Comparison of ENCODE assay signal across 22 cellular contexts in the genomic region with DNA sequence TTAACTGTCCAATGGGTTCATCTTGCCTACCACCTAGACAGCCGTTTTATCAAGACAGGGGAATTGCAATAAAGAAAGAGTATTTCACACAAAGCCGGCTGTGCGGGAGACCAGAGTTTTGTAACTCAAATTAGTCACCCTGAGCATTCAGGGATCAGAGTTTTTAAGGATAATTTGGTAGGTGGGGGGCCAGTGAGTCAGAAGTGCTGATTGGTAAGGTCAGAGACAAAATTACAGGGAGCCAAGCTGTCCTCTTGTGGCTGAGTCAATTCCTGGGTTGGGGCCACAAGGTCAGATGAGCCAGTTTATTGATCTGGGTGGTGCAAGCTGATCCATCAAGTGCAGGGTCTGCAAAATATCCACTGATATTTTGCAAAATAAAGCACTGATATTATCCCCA. TPM values are rescaled to one million over a fixed set of nuclear protein-coding genes. Genes with fewer than 3 reads are reported as not detected.
DNase-seq lines count a peak whose midpoint lies in the region; ATAC-seq and TF ChIP-seq lines count a peak whose summit lies in the region.
"Had no signal": no experiment of that assay in that cellular context is flagged by ENCODE, and none has a peak within 500 bp of the region (broad histone marks: within the 10 kb centered on the region; RNA-seq: fewer than 3 reads in every experiment).

No MANE protein-coding gene starts in this region.

- H3K27me3 ChIP-seq in Caco-2 (replicated peaks; ENCODE audit: control insufficient read depth, insufficient read depth, low read length) (no peaks in the 10 kb centered on the region), dorsolateral prefrontal cortex (peaks cover 0 to 4% (median 0%) of the 10 kb centered on the region in 45 donors)
- H3K27me3 ChIP-seq: neutrophil, testis had no signal

- H3K27ac ChIP-seq in dorsolateral prefrontal cortex = no peak overlapping the region
- H3K27ac ChIP-seq: neutrophil, SK-N-MC, testis had no signal

- no peaks in the 10 kb centered on the region for H3K27me3 Mint-ChIP-seq in Caco-2 (ENCODE audit: insufficient read depth, unreplicated experiment)
- H3K27me3 Mint-ChIP-seq: brain had no signal

- H3K4me3 Mint-ChIP-seq in Caco-2 (ENCODE audit: unreplicated experiment) = peak overlapping the region; percentile 23
- H3K4me3 Mint-ChIP-seq: activated T-cell treated with anti-CD3 and anti-CD28 coated beads, Interleukin-2, amount 50 U/mL, for 72 hours; brain had no signal

- POLR2A ChIA-PET in Caco-2 (lab: Charles Lee) = no interaction called here

- H3K4me1 Mint-ChIP-seq in Caco-2 (ENCODE audit: low read depth, unreplicated experiment) = peaks cover 1% of the 10 kb centered on the region
- H3K4me1 Mint-ChIP-seq: brain had no signal

- no peak for ATAC-seq in HG03135 (IDR thresholded peaks at IDR 0.05; ENCODE audit: unreplicated experiment)
- ATAC-seq: activated CD4-positive, CD25-positive, alpha-beta regulatory T cell treated with anti-CD3 and anti-CD28 coated beads, Interleukin-2, amount 50 U/mL, for 24 hours; activated T-cell treated with anti-CD3 and anti-CD28 coated beads, Interleukin-2, amount 50 U/mL, for 72 hours had no signal

- no peaks in the 10 kb centered on the region for H3K36me3 ChIP-seq in Caco-2 (ENCODE audit: control insufficient read depth, insufficient read depth, low read length)
- H3K36me3 ChIP-seq: left ventricle myocardium inferior, neutrophil had no signal

- no peak overlapping the region for H3K27ac Mint-ChIP-seq in Caco-2 (ENCODE audit: unreplicated experiment)
- H3K27ac Mint-ChIP-seq: activated T-cell treated with anti-CD3 and anti-CD28 coated beads, Interleukin-2, amount 50 U/mL, for 72 hours; brain had no signal

- H3K9me3 ChIP-seq in Caco-2 = no peaks in the 10 kb centered on the region
- H3K9me3 ChIP-seq: left ventricle myocardium inferior, neutrophil, testis had no signal

- H3K4me3 ChIP-seq in Caco-2 (ENCODE audit: low read depth, low read length) = no peak overlapping the region; the same call in 1 of the 2 replicates
- H3K4me3 ChIP-seq in cardiac fibroblast (replicated peaks in 1 of 2; ENCODE audit: low read depth in 2 of 2, low read length in 2 of 2) = no peak overlapping the region
- no peak overlapping the region for H3K4me3 ChIP-seq in dorsolateral prefrontal cortex
- H3K4me3 ChIP-seq: mucosa of descending colon, SK-N-MC, testis had no signal

- CTCF ChIA-PET in Caco-2 (lab: Charles Lee) = no interaction called here

- no TSS peak for BruUV-seq in Caco-2 (replicated peaks; lab: Mats Ljungman, UMichigan)

- intact Hi-C loops in Caco-2 (cut with micrococcal nuclease; ENCODE audit: unreplicated experiment) = no loop called here
- intact Hi-C loops in dorsolateral prefrontal cortex (cut with DNase I) = no loop called here

- TF ChIP-seq CTCF in Caco-2 (IDR thresholded peaks at IDR 0.05; ENCODE audit: insufficient read depth in 1 of 2, low read depth in 1 of 2, low read length in 1 of 2, severe bottlenecking in 1 of 2, unreplicated experiment in 1 of 2) = no peak
- no peak for TF ChIP-seq CTCF in cardiac fibroblast (IDR thresholded peaks at IDR 0.05; ENCODE audit: low read depth, low read length)
- no peak for TF ChIP-seq CTCF in dorsolateral prefrontal cortex (IDR thresholded peaks at IDR 0.05 in 54 of 56, conservative IDR thresholded peaks at IDR 0.05 in 2 of 56; ENCODE audit: low read depth in 1 of 56, partially characterized antibody in 56 of 56)

- H3K36me3 Mint-ChIP-seq in Caco-2 (ENCODE audit: insufficient read depth, unreplicated experiment) = no peaks in the 10 kb centered on the region
- H3K36me3 Mint-ChIP-seq: brain had no signal

- no peak for DNase-seq in Caco-2
- DNase-seq in NCI-H69 (lab: John Stamatoyannopoulos, UW) = peak; percentile 43
- DNase-seq in cardiac fibroblast (ENCODE audit: low read depth in 2 of 2) = peak; percentile 24 to 64
- peak; percentile 5 for DNase-seq in kidney tubule cell (ENCODE audit: low spot score)
- no peak for DNase-seq in dorsolateral prefrontal cortex
- DNase-seq in NCI-H2029 treated with DMSO at 0.1 percent for 48 hours (lab: John Stamatoyannopoulos, UW) = no peak
- no peak for DNase-seq in NCI-H1048 (lab: John Stamatoyannopoulos, UW)
- DNase-seq: activated CD8-positive, alpha-beta memory T cell treated with anti-CD3 and anti-CD28 coated beads for 24 hours; activated naive CD4-positive, alpha-beta T cell treated with anti-CD3 and anti-CD28 coated beads, Interleukin-2, amount 50 U/mL, for 16 hours; activated T-cell treated with anti-CD3 and anti-CD28 coated beads, Interleukin-2, amount 50 U/mL, for 72 hours; DMS79 treated with DMSO at 0.1 percent for 48 hours; left ventricle myocardium inferior; MM.1S; NCI-H82; stimulated activated CD4-positive, alpha-beta T cell treated with anti-CD3 and anti-CD28 coated beads, Interleukin-15, amount 100 ng/mL, for 24 hours; testis had no signal

- no peaks in the 10 kb centered on the region for H3K9me3 Mint-ChIP-seq in Caco-2 (ENCODE audit: unreplicated experiment)
- H3K9me3 Mint-ChIP-seq: activated T-cell treated with anti-CD3 and anti-CD28 coated beads, Interleukin-2, amount 50 U/mL, for 72 hours; brain had no signal

- H3K4me1 ChIP-seq in Caco-2 = peaks cover 11% of the 10 kb centered on the region
- H3K4me1 ChIP-seq: testis had no signal

RNA-seq across cellular contexts. Expression of gene GPD1L, which starts 29.9 kb away (rescaled TPM):
- total RNA-seq in Caco-2 (2022) (8.8 and 9.3 TPM in 2 replicates), dorsolateral prefrontal cortex (10 to 100 TPM; 32.5 to 90.3 (median 61.9) TPM)

Comparison
In these comparisons a context has a peak if more than half of its experiments do, and no peak if none do; other contexts are left out.
1. DNase-seq: peak in NCI-H69 (single experiment), cardiac fibroblast (2 of 2) and kidney tubule cell (single experiment); none in Caco-2 (0 of 2), dorsolateral prefrontal cortex (0 of 10), NCI-H2029 treated with DMSO at 0.1 percent for 48 hours (single experiment) and NCI-H1048 (single experiment).